In genomic region chr1:64348270-64348669, GRCh38 we compare ENCODE assay signal across 28 cellular contexts.
"Had no signal": no experiment of that assay in that cellular context is flagged by ENCODE, and none has a peak within 500 bp of the region (broad histone marks: within the 10 kb centered on the region; RNA-seq: fewer than 3 reads in every experiment).

No MANE protein-coding gene starts in this region.

- H3K36me3 ChIP-seq: colonic mucosa, esophagus muscularis mucosa, esophagus squamous epithelium, gastrocnemius medialis, gastroesophageal sphincter, heart left ventricle, heart right ventricle had no signal

- H3K4me3 Mint-ChIP-seq: dendritic cell treated with granulocyte-macrophage colony-stimulating factor and Interleukin-4, amounts not matched to agents 40 ng/mL and 50 ng/mL, for 4 days; effector memory CD8-positive, alpha-beta T cell; endodermal cell had no signal

- H3K27ac Mint-ChIP-seq: dendritic cell treated with granulocyte-macrophage colony-stimulating factor and Interleukin-4, amounts not matched to agents 40 ng/mL and 50 ng/mL, for 4 days; effector memory CD8-positive, alpha-beta T cell; endodermal cell had no signal

- H3K4me1 ChIP-seq: colonic mucosa, esophagus muscularis mucosa, gastrocnemius medialis, gastroesophageal sphincter, heart left ventricle, heart right ventricle had no signal

- H3K27me3 ChIP-seq: colonic mucosa, esophagus muscularis mucosa, foreskin keratinocyte, gastrocnemius medialis, gastroesophageal sphincter, heart left ventricle, heart right ventricle had no signal

- DNase-seq: colonic mucosa; cortex of kidney; dermis blood vessel endothelial cell; dorsolateral prefrontal cortex; effector CD4-positive, alpha-beta T cell; effector CD8-positive, alpha-beta T cell; effector memory CD4-positive, alpha-beta T cell; effector memory CD8-positive, alpha-beta T cell; erythroblast; esophagus squamous epithelium; foreskin fibroblast; foreskin keratinocyte; foreskin melanocyte; gastrocnemius medialis; glutamatergic neuron; heart left ventricle; heart right ventricle had no signal

- H3K9me3 Mint-ChIP-seq: dendritic cell treated with granulocyte-macrophage colony-stimulating factor and Interleukin-4, amounts not matched to agents 40 ng/mL and 50 ng/mL, for 4 days; effector memory CD8-positive, alpha-beta T cell; endodermal cell had no signal

- ATAC-seq: effector memory CD8-positive, alpha-beta T cell; esophagus mucosa; foreskin keratinocyte; gastrocnemius medialis; gastroesophageal sphincter had no signal

- H3K27me3 Mint-ChIP-seq: dendritic cell treated with granulocyte-macrophage colony-stimulating factor and Interleukin-4, amounts not matched to agents 40 ng/mL and 50 ng/mL, for 4 days had no signal

- FAIRE-seq: colon, endometrium, endothelial cell of umbilical vein, frontal cortex had no signal

- H3K27ac ChIP-seq: colonic mucosa, coronary artery, dorsolateral prefrontal cortex, epithelial cell of prostate, esophagus muscularis mucosa, esophagus squamous epithelium, foreskin keratinocyte, gastrocnemius medialis, gastroesophageal sphincter, heart left ventricle, heart right ventricle had no signal

- H3K9me3 ChIP-seq: colonic mucosa, esophagus muscularis mucosa, esophagus squamous epithelium, gastrocnemius medialis, gastroesophageal sphincter, heart left ventricle, heart right ventricle had no signal

- H3K4me3 ChIP-seq: colonic mucosa, coronary artery, dorsolateral prefrontal cortex, esophagus muscularis mucosa, esophagus squamous epithelium, gastrocnemius medialis, gastroesophageal sphincter, heart left ventricle, heart right ventricle had no signal
